Comparison of ENCODE assay signal across 14 cellular contexts in the genomic region with DNA sequence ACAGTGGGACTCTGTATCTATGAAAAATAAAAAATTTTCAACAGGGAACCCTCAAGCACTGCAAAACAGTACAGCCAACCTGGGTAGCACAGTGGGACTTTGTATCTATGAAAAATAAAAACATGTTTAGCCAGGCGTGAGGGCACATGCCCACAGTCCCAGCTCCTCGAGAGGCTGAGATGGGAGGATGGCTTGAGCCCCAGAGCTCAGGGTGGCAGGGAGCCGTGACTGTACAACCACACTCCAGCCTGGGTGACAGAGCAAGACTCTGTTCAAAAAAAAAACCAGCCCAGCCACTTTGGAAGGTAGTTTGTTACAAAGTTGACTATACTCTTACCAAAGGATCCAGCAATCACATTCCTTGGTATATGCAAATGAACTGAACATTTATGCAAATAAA. TPM values are rescaled to one million over a fixed set of nuclear protein-coding genes. Genes with fewer than 3 reads are reported as not detected.
DNase-seq lines count a peak whose midpoint lies in the region; ATAC-seq and TF ChIP-seq lines count a peak whose summit lies in the region.
"Had no signal": no experiment of that assay in that cellular context is flagged by ENCODE, and none has a peak within 500 bp of the region (broad histone marks: within the 10 kb centered on the region; RNA-seq: fewer than 3 reads in every experiment).

No MANE protein-coding gene starts in this region.

- H3K27ac ChIP-seq in heart right ventricle (peak overlapping the region in 9 of 10 donors; percentile 20 to 96 (median 78)), adrenal gland (peak overlapping the region in 3 of 5 donors; percentile 39 to 93 (median 55)), osteoblast (ENCODE audit: low read depth, low read length) (no peak overlapping the region), upper lobe of right lung (no peak overlapping the region)
- H3K27ac ChIP-seq: PC-9 had no signal

- H3K4me1 ChIP-seq in heart right ventricle, result peaks cover 21 to 51% (median 41%) of the 10 kb centered on the region in 9 donors
- peaks cover 27 to 58% of the 10 kb centered on the region in 2 donors for H3K4me1 ChIP-seq in adrenal gland (replicated peaks in 1 of 2)
- peaks cover 7% of the 10 kb centered on the region for H3K4me1 ChIP-seq in osteoblast (ENCODE audit: insufficient read depth, low read length)
- peaks cover 42% of the 10 kb centered on the region for H3K4me1 ChIP-seq in upper lobe of right lung

- no peak overlapping the region for H3K4me2 ChIP-seq in osteoblast (ENCODE audit: insufficient read depth, low read length)
- H3K4me2 ChIP-seq: PC-9 had no signal

- no peak for TF ChIP-seq POLR2A in adrenal gland (IDR thresholded peaks at IDR 0.05)

- H3K9me3 ChIP-seq in heart right ventricle (no peaks in the 10 kb centered on the region), adrenal gland (replicated peaks in 1 of 3) (no peaks in the 10 kb centered on the region), osteoblast (ENCODE audit: low read depth, low read length) (no peaks in the 10 kb centered on the region), upper lobe of right lung (no peaks in the 10 kb centered on the region)

- H3K4me3 ChIP-seq in heart right ventricle (no peak overlapping the region), adrenal gland (no peak overlapping the region), osteoblast (ENCODE audit: insufficient read depth, low read length) (no peak overlapping the region), upper lobe of right lung (no peak overlapping the region)
- H3K4me3 ChIP-seq: K562, PC-9 had no signal

- ATAC-seq in heart right ventricle (no peak), Right ventricle myocardium inferior (no peak), upper lobe of right lung (no peak), left lobe of liver (no peak)
- ATAC-seq: K562 had no signal

- no peaks in the 10 kb centered on the region for H4K20me1 ChIP-seq in osteoblast (ENCODE audit: insufficient read depth, low read length)

- H3K27me3 ChIP-seq in heart right ventricle (no peaks in the 10 kb centered on the region), adrenal gland (no peaks in the 10 kb centered on the region), osteoblast (ENCODE audit: insufficient read depth, low read length) (no peaks in the 10 kb centered on the region), upper lobe of right lung (no peaks in the 10 kb centered on the region)

- no peaks in the 10 kb centered on the region for H3K79me2 ChIP-seq in osteoblast (ENCODE audit: insufficient read depth, low read length)

- intact Hi-C loops in heart right ventricle (cut with DNase I), result no loop called here
- intact Hi-C loops in Right ventricle myocardium inferior (cut with DNase I), result no loop called here
- intact Hi-C loops in adrenal gland (cut with DNase I), result no loop called here
- intact Hi-C loops in upper lobe of right lung (cut with DNase I), result no loop called here

- H3K36me3 ChIP-seq in heart right ventricle (no peaks in the 10 kb centered on the region), adrenal gland (replicated peaks in 1 of 2) (no peaks in the 10 kb centered on the region), osteoblast (ENCODE audit: insufficient read depth, low read length) (no peaks in the 10 kb centered on the region), upper lobe of right lung (no peaks in the 10 kb centered on the region)

- 91% methylated on average over 3 of the region's 3 CpGs for WGBS in heart right ventricle, 2 donors
- WGBS in adrenal gland, 4 donors, result 88 to 97% (median 92%) methylated on average over 3 of the region's 3 CpGs

- H2AFZ ChIP-seq in osteoblast (ENCODE audit: low read length), result no peak overlapping the region
- H2AFZ ChIP-seq: PC-9 had no signal

- DNase-seq in heart right ventricle, result no peak
- DNase-seq in Right ventricle myocardium inferior (ENCODE audit: missing footprints), result no peak
- peak in 1 of 7 donors; percentile 2 for DNase-seq in adrenal gland
- peak; percentile 8 for DNase-seq in osteoblast (ENCODE audit: insufficient read length, low spot score, missing footprints)
- DNase-seq in upper lobe of right lung, result peak; percentile 54
- DNase-seq in GF-D8 (lab: John Stamatoyannopoulos, UW), result no peak
- no peak for DNase-seq in NCI-H82 treated with DMSO at 0.1 percent for 48 hours (lab: John Stamatoyannopoulos, UW; ENCODE audit: unreplicated experiment)
- no peak for DNase-seq in left lobe of liver (ENCODE audit: low spot score)
- DNase-seq: CD4-positive, alpha-beta T cell; NCI-H146; NCI-H2081 treated with DMSO at 0.1 percent for 48 hours; NCI-H226; PC-9 had no signal

- TF ChIP-seq CTCF in heart right ventricle (IDR thresholded peaks at IDR 0.05) (no peak), adrenal gland (IDR thresholded peaks at IDR 0.05) (no peak), osteoblast (IDR thresholded peaks at IDR 0.05; ENCODE audit: extremely low read depth, low read depth, low read length) (no peak), upper lobe of right lung (IDR thresholded peaks at IDR 0.05) (no peak)

RNA-seq across cellular contexts. Expression of a gene that starts 5.3 kb away (rescaled TPM):
- total RNA-seq in heart right ventricle (10 to 100 TPM in 1 of 10 donors, 1 to 10 TPM in 9; 3.6 to 11.1 (median 6.2) TPM), Right ventricle myocardium inferior (3.6 TPM), adrenal gland (10 to 100 TPM; 23.5 to 79.2 (median 40.7) TPM), osteoblast (2.9 and 3.2 TPM in 2 replicates), upper lobe of right lung (33.3 TPM), left lobe of liver (87.4 TPM)
- polyA plus RNA-seq in heart right ventricle (1 to 10 TPM; 4.5 to 6.4 TPM), adrenal gland (10 to 100 TPM in 1 of 3 donors, 1 to 10 TPM in 2; 7.7 to 19.9 (median 9.3) TPM)

Comparison
In these comparisons a context has a peak if more than half of its experiments do, and no peak if none do; other contexts are left out.
1. DNase-seq: peak in osteoblast (single experiment) and upper lobe of right lung (single experiment); none in heart right ventricle (0 of 2), Right ventricle myocardium inferior (single experiment), GF-D8 (single experiment), NCI-H82 treated with DMSO at 0.1 percent for 48 hours (single experiment) and left lobe of liver (single experiment).
2. H3K27ac ChIP-seq: peak in heart right ventricle (9 of 10) and adrenal gland (3 of 5); none in osteoblast (single experiment) and upper lobe of right lung (single experiment).